24 cellular contexts compared by ENCODE assay signal in the genomic region with DNA sequence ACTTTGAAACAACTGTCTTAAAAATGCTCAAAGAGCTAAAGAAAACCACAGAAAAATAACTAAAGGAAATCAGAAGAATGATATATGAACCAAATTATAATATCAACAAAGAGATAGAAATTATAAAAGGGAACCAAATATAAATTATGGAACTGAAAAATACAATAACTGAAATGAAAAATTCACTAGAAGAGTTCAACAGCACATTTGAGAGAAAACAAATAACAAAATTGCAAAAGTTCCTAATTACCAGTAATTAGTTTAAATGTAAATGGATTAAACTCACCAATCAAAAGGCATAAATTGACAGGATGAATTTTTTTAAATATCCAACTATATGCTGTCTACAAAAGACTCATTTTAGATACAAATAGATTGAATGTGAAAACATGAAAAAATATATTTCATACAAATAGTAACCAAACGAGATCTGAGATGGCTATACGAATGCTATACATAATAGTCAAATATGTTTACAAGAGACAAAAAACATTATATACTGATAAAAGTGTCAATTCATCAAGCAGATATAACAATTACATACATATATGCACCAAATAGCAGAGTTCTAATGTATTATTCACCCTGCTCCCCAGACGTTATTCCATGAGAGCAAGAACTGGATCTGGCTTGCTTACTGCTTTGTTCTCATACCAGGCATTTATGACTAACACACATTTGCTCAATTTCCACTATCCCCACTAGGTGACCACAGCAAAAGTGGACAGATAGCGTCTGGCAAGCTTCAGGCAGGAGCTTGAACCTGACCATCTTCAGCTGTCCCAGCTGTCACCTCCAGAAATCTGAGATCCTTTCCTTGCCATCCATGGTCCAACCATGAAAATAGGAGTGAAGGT.
DNase-seq lines count a peak whose midpoint lies in the region; ATAC-seq, FAIRE-seq and TF ChIP-seq lines count a peak whose summit lies in the region.
"Had no signal": no experiment of that assay in that cellular context is flagged by ENCODE, and none has a peak within 500 bp of the region (broad histone marks: within the 10 kb centered on the region; RNA-seq: fewer than 3 reads in every experiment).

No MANE protein-coding gene starts in this region.

- WGBS in A549 (ENCODE audit: missing lambda C conversion rate): 72% methylated on average over 4 of the region's 4 CpGs
- WGBS in H1 (ENCODE audit: extremely low coverage in 1 of 2, insufficient coverage in 1 of 2, insufficient read length in 1 of 2, insufficient replicate concordance in 2 of 2, low coverage in 1 of 2, low lambda C conversion rate in 2 of 2, missing lambda C conversion rate in 1 of 2), 2 experiments: 86% methylated on average over 4 of the region's 4 CpGs; no CpG with 5 or more reads in 1 of the 2 experiments

- H3K23ac ChIP-seq in H1 (ENCODE audit: insufficient read length): no peak overlapping the region

- peaks cover 4% of the 10 kb centered on the region; the same call in 1 of the 2 replicates for H3K23me2 ChIP-seq in H1 (ENCODE audit: low read depth, low read length)

- no peak overlapping the region for H4K8ac ChIP-seq in H1 (ENCODE audit: extremely low read depth, insufficient read depth, low read length)

- no peak overlapping the region for H3K27ac ChIP-seq in A549
- peak overlapping the region; percentile 47 for H3K27ac ChIP-seq in HL-60 (replicated peaks)
- H3K27ac ChIP-seq in H1 (ENCODE audit: low read depth, low read length): no peak overlapping the region
- H3K27ac ChIP-seq in lower lobe of right lung: peak overlapping the region; percentile 36
- H3K27ac ChIP-seq: ascending aorta, esophagus muscularis mucosa, thyroid gland, VCaP had no signal

- CTCF ChIA-PET in A549 (lab: Yijun Ruan, JAX) (interaction anchor here (0.6 to 4.5 kb wide), 7 partner anchors 10 to 77 kb away, joined by 3 to 26 read pairs (median 7); no protein-coding TSS in a partner anchor), H1 (lab: Charles Lee; ENCODE audit: partially characterized antibody) (interaction anchor here (0.7 to 4.0 kb wide), 7 partner anchors 10 to 266 kb away, joined by 3 to 21 read pairs (median 6); no protein-coding TSS in a partner anchor)

- H3K4me2 ChIP-seq in A549: no peak overlapping the region
- no peak overlapping the region for H3K4me2 ChIP-seq in H1 (ENCODE audit: insufficient read depth in 1 of 2, low read depth in 2 of 2, low read length in 2 of 2)

- H3K18ac ChIP-seq in H1 (ENCODE audit: extremely low read depth, low read length): no peak overlapping the region

- H3K9me3 ChIP-seq in A549 (peaks cover 23% of the 10 kb centered on the region), H1 (ENCODE audit: insufficient read depth in 2 of 2, low read depth in 1 of 2, low read length in 1 of 2) (no peaks in the 10 kb centered on the region), lower lobe of right lung (peaks cover 10% of the 10 kb centered on the region)
- H3K9me3 ChIP-seq: thyroid gland had no signal

- H3K27me3 ChIP-seq in HL-60 (ENCODE audit: insufficient read depth, poor library complexity, severe bottlenecking) (no peaks in the 10 kb centered on the region), H1 (replicated peaks in 1 of 4; ENCODE audit: control insufficient read depth in 3 of 4, extremely low read depth in 1 of 4, insufficient read depth in 3 of 4, low read length in 3 of 4) (no peaks in the 10 kb centered on the region; a peak in 1 of 7 replicates), lower lobe of right lung (ENCODE audit: low read depth) (peaks cover 10% of the 10 kb centered on the region)
- H3K27me3 ChIP-seq: ascending aorta, esophagus muscularis mucosa, thyroid gland had no signal

- no peak overlapping the region for H4K5ac ChIP-seq in H1 (ENCODE audit: insufficient read length, low read depth, low read length)

- H4K20me1 ChIP-seq in H1 (replicated peaks in 1 of 2; ENCODE audit: control insufficient read depth in 1 of 2, insufficient read depth in 2 of 2, low read length in 2 of 2): no peaks in the 10 kb centered on the region

- no peaks in the 10 kb centered on the region for H3K79me2 ChIP-seq in H1 (ENCODE audit: control insufficient read depth in 1 of 2, insufficient read depth in 2 of 2, low read length in 2 of 2)

- H2BK12ac ChIP-seq in H1 (ENCODE audit: low read depth, low read length): no peak overlapping the region

- no peak overlapping the region for H3K14ac ChIP-seq in H1 (ENCODE audit: insufficient read length)

- H2AK5ac ChIP-seq in H1 (ENCODE audit: low read depth, low read length): no peak overlapping the region

- TF ChIP-seq POLR2A in A549 (IDR thresholded peaks at IDR 0.05; ENCODE audit: low read length) (no peak), H1 (IDR thresholded peaks at IDR 0.05; ENCODE audit: control extremely low read depth in 1 of 2, low read depth in 2 of 2, low read length in 2 of 2) (no peak)

- in situ Hi-C loops in G401 (cut with HindIII; ENCODE audit: low sequenced_read_pairs): no loop called here

- H2BK120ac ChIP-seq in H1 (replicated peaks; ENCODE audit: low read depth, low read length): no peak overlapping the region

- no peak for DNase-seq in A549 (ENCODE audit: low read depth in 1 of 2, low spot score in 1 of 2)
- DNase-seq in HL-60 (ENCODE audit: low read depth in 1 of 2, low spot score in 1 of 2): no peak
- no peak for DNase-seq in H1 (ENCODE audit: low read depth in 1 of 2, low spot score in 2 of 2)
- no peak for DNase-seq in lower lobe of right lung
- DNase-seq in G401 (ENCODE audit: low spot score): no peak
- no peak for DNase-seq in hippocampal formation (lab: John Stamatoyannopoulos, UW)
- DNase-seq in SK-N-DZ (ENCODE audit: low spot score): no peak
- DNase-seq: activated CD4-positive, alpha-beta memory T cell treated with anti-CD3 and anti-CD28 coated beads, Interleukin-2, amount 10 ng/mL, durations not matched to agents 7 days and 5 days; activated naive CD4-positive, alpha-beta T cell treated with anti-CD3 and anti-CD28 coated beads, Interleukin-2, amount 10 ng/mL, durations not matched to agents 7 days and 5 days; activated T-cell treated with anti-CD3 and anti-CD28 coated beads, Interleukin-2, amount 50 U/mL, for 1 hour; dermis blood vessel endothelial cell; DND-41; H9; Kasumi-1; kidney glomerular epithelial cell; NCI-H1436; NCI-H2171; NCI-H69; T-helper 17 cell; thyroid gland had no signal

- no peaks in the 10 kb centered on the region for H3K79me1 ChIP-seq in H1 (ENCODE audit: low read depth, low read length)

- TF ChIP-seq EP300 in A549 (IDR thresholded peaks at IDR 0.05) (no peak), H1 (IDR thresholded peaks at IDR 0.05; ENCODE audit: borderline replicate concordance in 1 of 2, low read depth in 2 of 2, low read length in 2 of 2) (no peak)

- H2BK5ac ChIP-seq in H1 (ENCODE audit: low read depth, low read length): no peak overlapping the region

- H3K4ac ChIP-seq in H1 (replicated peaks; ENCODE audit: insufficient read length, low read depth, low read length): no peak overlapping the region

- H3K36me3 ChIP-seq in H1 (ENCODE audit: control insufficient read depth in 2 of 4, insufficient read depth in 4 of 4, low read length in 3 of 4): no peaks in the 10 kb centered on the region
- no peaks in the 10 kb centered on the region for H3K36me3 ChIP-seq in lower lobe of right lung
- H3K36me3 ChIP-seq: ascending aorta, esophagus muscularis mucosa, thyroid gland had no signal

- ATAC-seq in A549: no peak
- no peak for ATAC-seq in lower lobe of right lung
- ATAC-seq in HG03442 (IDR thresholded peaks at IDR 0.05; ENCODE audit: unreplicated experiment): no peak
- ATAC-seq: T-helper 17 cell had no signal

- POLR2A ChIA-PET in A549 (lab: Yijun Ruan, JAX): no interaction called here
- POLR2A ChIA-PET in H1 (lab: Charles Lee; ENCODE audit: partially characterized antibody): interaction anchor here (4.2 kb wide), 1 partner anchor 20 kb away, joined by 26 read pairs; no protein-coding TSS in a partner anchor

- no peak overlapping the region for H2BK20ac ChIP-seq in H1 (ENCODE audit: low read length)

- intact Hi-C loops in lower lobe of right lung (cut with DNase I): no loop called here

- H3K4me3 ChIP-seq in A549 (no peak overlapping the region), HL-60 (replicated peaks; ENCODE audit: insufficient read depth, low read length) (no peak overlapping the region), H1 (ENCODE audit: extremely low read depth in 1 of 4, insufficient read depth in 2 of 4, low read depth in 3 of 4, low read length in 4 of 4) (no peak overlapping the region), lower lobe of right lung (no peak overlapping the region)
- H3K4me3 ChIP-seq: ascending aorta, esophagus muscularis mucosa, thyroid gland had no signal

- H3K56ac ChIP-seq in H1 (replicated peaks; ENCODE audit: insufficient read length, low read depth, low read length): no peak overlapping the region

- TF ChIP-seq CTCF in A549 (IDR thresholded peaks at IDR 0.05): no peak
- TF ChIP-seq CTCF in HL-60 (IDR thresholded peaks at IDR 0.05; ENCODE audit: insufficient read depth, low read length): no peak
- no peak for TF ChIP-seq CTCF in H1 (IDR thresholded peaks at IDR 0.05; ENCODE audit: control extremely low read depth in 1 of 3, insufficient read depth in 1 of 3, low read depth in 1 of 3, low read length in 3 of 3)
- TF ChIP-seq CTCF in lower lobe of right lung (IDR thresholded peaks at IDR 0.05): no peak

- peak; percentile 54 for FAIRE-seq in A549 (lab: Jason Lieb, UNC)
- FAIRE-seq in H1 (lab: Jason Lieb, UNC): no peak

- H2BK15ac ChIP-seq in H1 (ENCODE audit: low read length): peak overlapping the region; percentile 76; the same call in 1 of the 2 replicates

- TF ChIP-seq RAD21 in A549 (conservative IDR thresholded peaks at IDR 0.05 in 1 of 2, IDR thresholded peaks at IDR 0.05 in 1 of 2) (no peak), H1 (IDR thresholded peaks at IDR 0.05 in 1 of 2, conservative IDR thresholded peaks at IDR 0.05 in 1 of 2; ENCODE audit: low read depth in 2 of 2, low read length in 2 of 2) (no peak)

- H4K91ac ChIP-seq in H1 (replicated peaks; ENCODE audit: insufficient read length, low read length): no peak overlapping the region

- H2AFZ ChIP-seq in H1 (ENCODE audit: low read length): no peak overlapping the region

- H3K9ac ChIP-seq in H1 (replicated peaks in 1 of 4; ENCODE audit: extremely low read depth in 1 of 4, low read depth in 3 of 4, low read length in 3 of 4): no peak overlapping the region

- H3K4me1 ChIP-seq in A549 (peaks cover 4% of the 10 kb centered on the region), H1 (replicated peaks in 1 of 4; ENCODE audit: control insufficient read depth in 3 of 4, insufficient read depth in 4 of 4, low read length in 3 of 4) (peaks cover 6 to 21% (median 13%) of the 10 kb centered on the region in 4 experiments), lower lobe of right lung (peaks cover 39% of the 10 kb centered on the region)
- H3K4me1 ChIP-seq: thyroid gland had no signal

TF ChIP-seq in A549, 52 proteins besides CTCF, POLR2A, EP300 and RAD21 (continues in another document):
- no peak for TF ChIP-seq JUN (IDR thresholded peaks at IDR 0.05)

TF ChIP-seq in H1, 55 proteins besides CTCF, POLR2A, EP300 and RAD21 (continues in another document):
- TF ChIP-seq EZH2 (IDR thresholded peaks at IDR 0.05; ENCODE audit: low read depth, low read length, severe bottlenecking) (no peak), YY1 (IDR thresholded peaks at IDR 0.05; ENCODE audit: low read depth, low read length) (no peak), KDM1A (IDR thresholded peaks at IDR 0.05; ENCODE audit: borderline replicate concordance, low read length) (no peak), SAP30 (IDR thresholded peaks at IDR 0.05; ENCODE audit: insufficient read depth, insufficient replicate concordance, low read length) (no peak), ASH2L (IDR thresholded peaks at IDR 0.05; ENCODE audit: low read length) (no peak)

Comparison
In these comparisons a context has a peak if more than half of its experiments do, and no peak if none do; other contexts are left out.
1. H3K27ac ChIP-seq: peak in HL-60 (single experiment) and lower lobe of right lung (single experiment); none in A549 (0 of 2) and H1 (single experiment).